14 cellular contexts compared by ENCODE assay signal in genomic region chr4:169251291-169252235, GRCh38. TPM values are rescaled to one million over a fixed set of nuclear protein-coding genes. Genes with fewer than 3 reads are reported as not detected.
DNase-seq lines count a peak whose midpoint lies in the region; ATAC-seq, FAIRE-seq and TF ChIP-seq lines count a peak whose summit lies in the region.
"Had no signal": no experiment of that assay in that cellular context is flagged by ENCODE, and none has a peak within 500 bp of the region (broad histone marks: within the 10 kb centered on the region; RNA-seq: fewer than 3 reads in every experiment).

No MANE protein-coding gene starts in this region.

- peaks cover 71 to 91% of the 10 kb centered on the region in 2 donors for H3K4me1 ChIP-seq in thyroid gland

- intact Hi-C loops in left colon (cut with DNase I, micrococcal nuclease) (no loop called here), thyroid gland (cut with DNase I) (no loop called here)

- ATAC-seq in left colon (peak; percentile 67), HG02642 (IDR thresholded peaks at IDR 0.05; ENCODE audit: poor library complexity, unreplicated experiment) (no peak)
- ATAC-seq: activated T-helper 17 cell treated with anti-CD3 and anti-CD28 coated beads, Interleukin-2, amount 50 U/mL, for 72 hours; naive thymus-derived CD4-positive, alpha-beta T cell; stimulated activated naive CD8-positive, alpha-beta T cell treated with anti-CD3 and anti-CD28 coated beads, Interleukin-15, amount 100 ng/mL, for 72 hours had no signal

- no peaks in the 10 kb centered on the region for H3K9me3 ChIP-seq in thyroid gland

- H3K27ac ChIP-seq in thyroid gland: peak overlapping the region in 2 of 3 donors; percentile 63 to 82

- TF ChIP-seq POLR2A in thyroid gland (IDR thresholded peaks at IDR 0.05): no peak

- H3K36me3 ChIP-seq in bronchial epithelial cell (ENCODE audit: control insufficient read depth, insufficient read depth, low read length) (no peaks in the 10 kb centered on the region), thyroid gland (no peaks in the 10 kb centered on the region)

- 89 to 93% methylated on average over 13 of the region's 13 CpGs for WGBS in thyroid gland, 2 donors

- H3K27me3 ChIP-seq in bronchial epithelial cell (ENCODE audit: control insufficient read depth, insufficient read depth, low read length) (no peaks in the 10 kb centered on the region), thyroid gland (no peaks in the 10 kb centered on the region)

- H3K4me3 ChIP-seq in bronchial epithelial cell (ENCODE audit: low read depth, low read length) (no peak overlapping the region), thyroid gland (replicated peaks in 1 of 3) (no peak overlapping the region)

- FAIRE-seq in bronchial epithelial cell (lab: Jason Lieb, UNC): no peak
- FAIRE-seq: G401.6 had no signal

- no peak for TF ChIP-seq CTCF in bronchial epithelial cell (IDR thresholded peaks at IDR 0.05; ENCODE audit: insufficient read depth, low read length, severe bottlenecking)
- TF ChIP-seq CTCF in thyroid gland (IDR thresholded peaks at IDR 0.05): no peak

- DNase-seq in LoVo (ENCODE audit: low spot score): peak; percentile 87
- DNase-seq in bronchial epithelial cell (ENCODE audit: low read depth): peak; percentile 72
- DNase-seq in left colon: peak; percentile 35 to 71
- DNase-seq in thyroid gland: no peak
- no peak for DNase-seq in ureter (ENCODE audit: low spot score)
- DNase-seq in activated CD4-positive, alpha-beta T cell treated with anti-CD3 and anti-CD28 coated beads for 4 hours: no peak
- no peak for DNase-seq in NCI-H510A treated with DMSO at 0.1 percent for 48 hours (lab: John Stamatoyannopoulos, UW)
- DNase-seq: H7; naive thymus-derived CD4-positive, alpha-beta T cell; NCI-H1092; stimulated activated naive CD8-positive, alpha-beta T cell treated with anti-CD3 and anti-CD28 coated beads, Interleukin-15, amount 100 ng/mL, for 72 hours had no signal

RNA-seq across cellular contexts. Expression of gene SH3RF1, which starts 19.2 kb away (rescaled TPM):
- 9.0 and 14.0 TPM in 2 replicates for total RNA-seq in bronchial epithelial cell
- total RNA-seq in left colon: 10 to 100 TPM; 66.1 to 76.6 TPM
- total RNA-seq in thyroid gland: 10 to 100 TPM; 29.0 to 41.7 (median 32.5) TPM
- 33.2 TPM for total RNA-seq in ureter

Comparison
In these comparisons a context has a peak if more than half of its experiments do, and no peak if none do; other contexts are left out.
1. DNase-seq: peak in LoVo (single experiment), bronchial epithelial cell (single experiment) and left colon (2 of 2); none in thyroid gland (0 of 2), ureter (single experiment), activated CD4-positive, alpha-beta T cell treated with anti-CD3 and anti-CD28 coated beads for 4 hours (0 of 2) and NCI-H510A treated with DMSO at 0.1 percent for 48 hours (single experiment).